9 cellular contexts compared by ENCODE assay signal in the genomic region with DNA sequence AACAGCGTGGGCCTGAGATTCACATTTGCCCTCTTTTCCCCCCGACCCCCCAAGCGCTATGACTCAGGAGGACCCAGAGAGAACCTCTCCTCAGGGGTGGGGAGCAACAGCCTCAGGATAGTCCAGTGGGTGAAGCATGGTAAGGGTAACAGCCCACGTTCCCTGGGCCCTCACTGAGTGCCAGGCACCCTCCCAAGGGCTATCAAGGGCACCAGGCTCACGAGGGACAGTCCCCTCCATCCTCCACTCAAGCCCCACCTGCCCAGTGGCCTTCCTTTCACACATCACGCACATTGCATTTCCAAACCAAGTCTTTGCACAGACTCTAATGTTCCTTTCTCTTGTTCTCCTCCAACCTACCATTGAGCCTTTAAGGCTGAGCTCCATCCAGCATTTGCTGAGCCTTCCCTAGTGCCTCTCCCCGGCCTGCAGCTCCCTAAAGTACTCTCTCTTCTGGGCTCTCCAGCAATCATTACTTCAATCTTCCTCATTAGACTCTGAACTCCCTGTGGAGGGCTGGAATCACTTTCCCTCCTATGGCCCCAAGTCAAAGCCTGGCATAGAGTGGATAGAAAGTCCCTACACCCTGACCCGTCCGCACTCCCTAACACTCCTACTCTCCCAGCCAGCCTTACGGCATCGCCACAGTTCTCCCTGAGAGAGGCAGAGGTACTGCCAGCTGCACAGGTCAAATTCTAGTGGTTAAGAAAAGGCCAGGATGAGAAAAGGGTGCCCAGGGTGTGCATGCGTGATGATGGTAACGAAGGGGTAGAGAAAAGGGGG. TPM values are rescaled to one million over a fixed set of nuclear protein-coding genes. Genes with fewer than 3 reads are reported as not detected.
DNase-seq lines count a peak whose midpoint lies in the region; ATAC-seq, FAIRE-seq and TF ChIP-seq lines count a peak whose summit lies in the region.
"Had no signal": no experiment of that assay in that cellular context is flagged by ENCODE, and none has a peak within 500 bp of the region (broad histone marks: within the 10 kb centered on the region; RNA-seq: fewer than 3 reads in every experiment).

No MANE protein-coding gene starts in this region.

- H3K9ac ChIP-seq in endothelial cell of umbilical vein (replicated peaks; ENCODE audit: extremely low read depth, insufficient read depth, low read length): peak overlapping the region; percentile 71

- H2AFZ ChIP-seq in endothelial cell of umbilical vein (ENCODE audit: low read depth, low read length) (peak overlapping the region; percentile 73), neuron (ENCODE audit: low read depth, low read length) (no peak overlapping the region)

- H3K9me1 ChIP-seq in endothelial cell of umbilical vein (replicated peaks; ENCODE audit: control insufficient read depth, extremely low read depth, insufficient read depth, low read length): no peaks in the 10 kb centered on the region

- H3K4me3 Mint-ChIP-seq in activated CD4-positive, alpha-beta T cell treated with anti-CD3 and anti-CD28 coated beads for 36 hours: peak overlapping the region; percentile 78

- H3K4me2 ChIP-seq in endothelial cell of umbilical vein (ENCODE audit: insufficient read depth, low read length): peak overlapping the region; percentile 65

- POLR2A ChIA-PET in activated CD4-positive, alpha-beta T cell treated with anti-CD3 and anti-CD28 coated beads for 36 hours (lab: Charles Lee): interaction anchor here (0.6 kb wide), 1 partner anchor 173 kb away, joined by 3 read pairs; no protein-coding TSS in a partner anchor
- POLR2A ChIA-PET in endothelial cell of umbilical vein (lab: Charles Lee): no interaction called here

- no TSS peak for BruUV-seq in endothelial cell of umbilical vein (replicated peaks; lab: Mats Ljungman, UMichigan)

- FAIRE-seq in endothelial cell of umbilical vein (lab: Jason Lieb, UNC): peak; percentile 35
- FAIRE-seq in D721Med (lab: Jason Lieb, UNC): no peak
- FAIRE-seq: colon had no signal

- no peaks in the 10 kb centered on the region for H3K9me3 Mint-ChIP-seq in activated CD4-positive, alpha-beta T cell treated with anti-CD3 and anti-CD28 coated beads for 36 hours (ENCODE audit: low read depth)

- TF ChIP-seq POLR2A in Peyer's patch (IDR thresholded peaks at IDR 0.05): peak; percentile 41 to 73
- TF ChIP-seq POLR2A in endothelial cell of umbilical vein (IDR thresholded peaks at IDR 0.05; ENCODE audit: low read depth, low read length): no peak

- no peaks in the 10 kb centered on the region for H3K27me3 Mint-ChIP-seq in activated CD4-positive, alpha-beta T cell treated with anti-CD3 and anti-CD28 coated beads for 36 hours

- peaks cover 16% of the 10 kb centered on the region for H3K36me3 Mint-ChIP-seq in activated CD4-positive, alpha-beta T cell treated with anti-CD3 and anti-CD28 coated beads for 36 hours (ENCODE audit: low read depth)

- H3K27ac Mint-ChIP-seq in activated CD4-positive, alpha-beta T cell treated with anti-CD3 and anti-CD28 coated beads for 36 hours: peak overlapping the region; percentile 18

- H3K9me3 ChIP-seq in Peyer's patch: no peaks in the 10 kb centered on the region
- no peaks in the 10 kb centered on the region for H3K9me3 ChIP-seq in endothelial cell of umbilical vein (replicated peaks; ENCODE audit: control insufficient read depth, insufficient read depth, low read length)
- no peaks in the 10 kb centered on the region for H3K9me3 ChIP-seq in neuron (ENCODE audit: low read length)

- no peak for TF ChIP-seq CTCF in Peyer's patch (IDR thresholded peaks at IDR 0.05)
- TF ChIP-seq CTCF in endothelial cell of umbilical vein (IDR thresholded peaks at IDR 0.05; ENCODE audit: extremely low read depth in 1 of 2, insufficient read depth in 1 of 2, low read depth in 1 of 2, low read length in 2 of 2): no peak
- TF ChIP-seq CTCF in D721Med (IDR thresholded peaks at IDR 0.05; ENCODE audit: insufficient read depth, missing control alignments): no peak

- no peak for DNase-seq in activated CD4-positive, alpha-beta T cell treated with anti-CD3 and anti-CD28 coated beads for 36 hours
- no peak for DNase-seq in activated CD4-positive, alpha-beta T cell treated with anti-CD3 and anti-CD28 coated beads, Interleukin-2, amount 50 U/mL, for 48 hours
- DNase-seq in Peyer's patch (peak in 1 of 3 donors; percentile 56), endothelial cell of umbilical vein (ENCODE audit: low read depth, low spot score) (no peak), SKM-1 (lab: John Stamatoyannopoulos, UW; ENCODE audit: unreplicated experiment) (no peak), D721Med (ENCODE audit: insufficient read length, low spot score) (no peak), ureter (ENCODE audit: low spot score) (no peak)

- H3K36me3 ChIP-seq in Peyer's patch: peaks cover 0 to 23% (median 0%) of the 10 kb centered on the region in 3 donors
- H3K36me3 ChIP-seq in endothelial cell of umbilical vein (ENCODE audit: control insufficient read depth in 2 of 2, extremely low read depth in 1 of 2, insufficient read depth in 2 of 2, low read length in 2 of 2): peaks cover 2 to 8% of the 10 kb centered on the region in 2 experiments
- H3K36me3 ChIP-seq in neuron (ENCODE audit: insufficient read depth, low read length): peaks cover 29% of the 10 kb centered on the region

- H3K27me3 ChIP-seq in Peyer's patch (no peaks in the 10 kb centered on the region), endothelial cell of umbilical vein (ENCODE audit: control insufficient read depth in 2 of 2, insufficient read depth in 2 of 2, low read length in 2 of 2) (no peaks in the 10 kb centered on the region), neuron (ENCODE audit: insufficient read depth, low read length) (no peaks in the 10 kb centered on the region)

- peaks cover 12% of the 10 kb centered on the region for H3K79me2 ChIP-seq in endothelial cell of umbilical vein (ENCODE audit: control insufficient read depth, insufficient read depth, low read length)

- intact Hi-C loops in activated CD4-positive, alpha-beta T cell treated with anti-CD3 and anti-CD28 coated beads for 36 hours (cut with DNase I, micrococcal nuclease): loop anchor here (5.0 to 10.0 kb wide), 2 partner anchors 344 to 354 kb away; a partner anchor contains a TSS
- intact Hi-C loops in endothelial cell of umbilical vein (cut with micrococcal nuclease): loop anchor here (5.0 kb wide), 1 partner anchor 1176 kb away; a partner anchor contains a TSS

- peaks cover 20% of the 10 kb centered on the region for H3K4me1 Mint-ChIP-seq in activated CD4-positive, alpha-beta T cell treated with anti-CD3 and anti-CD28 coated beads for 36 hours

- no peak for ATAC-seq in activated CD4-positive, alpha-beta T cell treated with anti-CD3 and anti-CD28 coated beads for 36 hours

- H4K20me1 ChIP-seq in endothelial cell of umbilical vein (replicated peaks; ENCODE audit: control insufficient read depth, extremely low read depth, insufficient read depth, low read length): no peaks in the 10 kb centered on the region

- CTCF ChIA-PET in activated CD4-positive, alpha-beta T cell treated with anti-CD3 and anti-CD28 coated beads for 36 hours (lab: Charles Lee): interaction anchor here (0.6 kb wide), 1 partner anchor 342 kb away, joined by 3 read pairs; no protein-coding TSS in a partner anchor
- CTCF ChIA-PET in endothelial cell of umbilical vein (lab: Charles Lee): interaction anchor here (0.7 to 1.9 kb wide), 2 partner anchors 59 to 343 kb away, joined by 3 to 7 read pairs; a partner anchor contains a TSS

- dilution Hi-C loops in endothelial cell of umbilical vein (cut with MboI; ENCODE audit: extremely low pct_ligation_motif_present, low sequenced_read_pairs): no loop called here

- H3K4me3 ChIP-seq in Peyer's patch (peak overlapping the region; percentile 79 to 96 (median 88)), endothelial cell of umbilical vein (replicated peaks in 1 of 3; ENCODE audit: insufficient read depth in 1 of 3, low read depth in 1 of 3, low read length in 3 of 3) (peak overlapping the region; percentile 45 to 83 (median 69)), neuron (ENCODE audit: low read length) (peak overlapping the region; percentile 85)

- H3K27ac ChIP-seq in Peyer's patch (peak overlapping the region; percentile 84 to 92 (median 88)), endothelial cell of umbilical vein (ENCODE audit: insufficient read depth, low read depth, low read length) (no peak overlapping the region)

- H3K4me1 ChIP-seq in Peyer's patch: peaks cover 0 to 49% (median 17%) of the 10 kb centered on the region in 4 donors
- H3K4me1 ChIP-seq in endothelial cell of umbilical vein (ENCODE audit: control insufficient read depth, extremely low read depth, insufficient read depth, low read length): peaks cover 21% of the 10 kb centered on the region
- H3K4me1 ChIP-seq in neuron (ENCODE audit: insufficient read depth, low read length): peaks cover 23% of the 10 kb centered on the region

RNA-seq across cellular contexts. Expression of a gene that starts 1.0 kb away (rescaled TPM):
- 10 to 100 TPM; 41.3 to 43.0 TPM for total RNA-seq in activated CD4-positive, alpha-beta T cell treated with anti-CD3 and anti-CD28 coated beads for 36 hours
- total RNA-seq in Peyer's patch: 100 to 1,000 TPM in 3 of 4 donors, 10 to 100 TPM in 1; 56.1 to 168 (median 137) TPM
- total RNA-seq in endothelial cell of umbilical vein: 45.2 and 48.0 TPM in 2 replicates
- 69.9 and 70.7 TPM in 2 replicates for polyA plus RNA-seq in endothelial cell of umbilical vein
- polyA plus RNA-seq in endothelial cell of umbilical vein (2011; cell fraction: cytosol; rRNA removed): 41.8 and 47.3 TPM in 2 replicates
- polyA plus RNA-seq in endothelial cell of umbilical vein (2011; cell fraction: nucleus; rRNA removed): 17.2 and 23.4 TPM in 2 replicates
- polyA plus RNA-seq in endothelial cell of umbilical vein (2012): 39.8 and 41.1 TPM in 2 replicates
- 25.8 and 29.4 TPM in 2 replicates for polyA minus RNA-seq in endothelial cell of umbilical vein
- 40.7 TPM for polyA minus RNA-seq in endothelial cell of umbilical vein (2011; cell fraction: cytosol; rRNA and poly(A)+ RNA removed)
- polyA minus RNA-seq in endothelial cell of umbilical vein (2011; cell fraction: nucleus; rRNA and poly(A)+ RNA removed): 10.5 and 13.2 TPM in 2 replicates
- 40.8 TPM for total RNA-seq in ureter

RNA-seq across cellular contexts. Expression of a gene that starts 1.2 kb away (rescaled TPM):
- total RNA-seq in activated CD4-positive, alpha-beta T cell treated with anti-CD3 and anti-CD28 coated beads for 36 hours: 1 to 10 TPM; 5.9 to 6.5 TPM
- 10 to 100 TPM; 19.0 to 76.8 (median 45.0) TPM for total RNA-seq in Peyer's patch
- 15.3 and 17.6 TPM in 2 replicates for total RNA-seq in endothelial cell of umbilical vein
- 32.6 and 42.1 TPM in 2 replicates for polyA plus RNA-seq in endothelial cell of umbilical vein
- 16.2 and 21.9 TPM in 2 replicates for polyA plus RNA-seq in endothelial cell of umbilical vein (2011; cell fraction: cytosol; rRNA removed)
- 21.5 and 21.8 TPM in 2 replicates for polyA plus RNA-seq in endothelial cell of umbilical vein (2011; cell fraction: nucleus; rRNA removed)
- polyA plus RNA-seq in endothelial cell of umbilical vein (2012): 9.5 and 11.5 TPM in 2 replicates
- 16.0 and 24.0 TPM in 2 replicates for polyA minus RNA-seq in endothelial cell of umbilical vein
- 9.8 TPM for polyA minus RNA-seq in endothelial cell of umbilical vein (2011; cell fraction: cytosol; rRNA and poly(A)+ RNA removed)
- 9.7 and 11.7 TPM in 2 replicates for polyA minus RNA-seq in endothelial cell of umbilical vein (2011; cell fraction: nucleus; rRNA and poly(A)+ RNA removed)
- total RNA-seq in ureter: 11.3 TPM

RNA-seq across cellular contexts. Expression of a gene that starts 22.3 kb away (rescaled TPM):
- total RNA-seq in activated CD4-positive, alpha-beta T cell treated with anti-CD3 and anti-CD28 coated beads for 36 hours: under 1 TPM; 0.39 to 0.60 TPM
- total RNA-seq in Peyer's patch: 100 to 1,000 TPM in 3 of 4 donors, 10 to 100 TPM in 1; 60.2 to 574 (median 416) TPM
- total RNA-seq in endothelial cell of umbilical vein: 0.49 and 0.85 TPM in 2 replicates
- polyA plus RNA-seq in endothelial cell of umbilical vein: 0.50 and 0.51 TPM in 2 replicates
- polyA plus RNA-seq in endothelial cell of umbilical vein (2011; cell fraction: cytosol; rRNA removed): 0.17 TPM in 2 replicates
- polyA plus RNA-seq in endothelial cell of umbilical vein (2011; cell fraction: nucleus; rRNA removed): 1.6 and 2.2 TPM in 2 replicates
- 0.09 and 0.15 TPM in 2 replicates for polyA plus RNA-seq in endothelial cell of umbilical vein (2012)
- polyA minus RNA-seq in endothelial cell of umbilical vein: 0.38 and 0.56 TPM in 2 replicates
- polyA minus RNA-seq in endothelial cell of umbilical vein (2011; cell fraction: cytosol; rRNA and poly(A)+ RNA removed): not detected
- polyA minus RNA-seq in endothelial cell of umbilical vein (2011; cell fraction: nucleus; rRNA and poly(A)+ RNA removed): 1.0 and 1.2 TPM in 2 replicates
- 1.8 TPM for total RNA-seq in ureter

RNA-seq across cellular contexts. Expression of a gene that starts 59.3 kb away (rescaled TPM):
- total RNA-seq in activated CD4-positive, alpha-beta T cell treated with anti-CD3 and anti-CD28 coated beads for 36 hours: 10 to 100 TPM; 82.6 to 95.0 TPM
- total RNA-seq in Peyer's patch (10 to 100 TPM in 3 of 4 donors, 1 to 10 TPM in 1; 9.8 to 26.4 (median 12.1) TPM), endothelial cell of umbilical vein (47.7 and 49.4 TPM in 2 replicates), ureter (43.0 TPM)
- 27.2 and 33.6 TPM in 2 replicates for polyA plus RNA-seq in endothelial cell of umbilical vein
- polyA plus RNA-seq in endothelial cell of umbilical vein (2011; cell fraction: cytosol; rRNA removed): 48.3 and 59.0 TPM in 2 replicates
- polyA plus RNA-seq in endothelial cell of umbilical vein (2011; cell fraction: nucleus; rRNA removed): 28.7 and 32.2 TPM in 2 replicates
- 29.9 and 42.7 TPM in 2 replicates for polyA plus RNA-seq in endothelial cell of umbilical vein (2012)
- 19.2 and 19.9 TPM in 2 replicates for polyA minus RNA-seq in endothelial cell of umbilical vein
- polyA minus RNA-seq in endothelial cell of umbilical vein (2011; cell fraction: cytosol; rRNA and poly(A)+ RNA removed): 25.6 TPM
- 7.3 and 11.7 TPM in 2 replicates for polyA minus RNA-seq in endothelial cell of umbilical vein (2011; cell fraction: nucleus; rRNA and poly(A)+ RNA removed)

RNA-seq across cellular contexts. Expression of a gene that starts 59.6 kb away (rescaled TPM):
- total RNA-seq in activated CD4-positive, alpha-beta T cell treated with anti-CD3 and anti-CD28 coated beads for 36 hours: 10 to 100 TPM; 45.0 to 59.0 TPM
- total RNA-seq in Peyer's patch (10 to 100 TPM; 28.0 to 71.0 (median 37.0) TPM), endothelial cell of umbilical vein (77.5 and 84.8 TPM in 2 replicates), ureter (54.6 TPM)
- 164 and 169 TPM in 2 replicates for polyA plus RNA-seq in endothelial cell of umbilical vein
- 62.7 and 68.8 TPM in 2 replicates for polyA plus RNA-seq in endothelial cell of umbilical vein (2011; cell fraction: cytosol; rRNA removed)
- polyA plus RNA-seq in endothelial cell of umbilical vein (2011; cell fraction: nucleus; rRNA removed): 113 and 123 TPM in 2 replicates
- polyA plus RNA-seq in endothelial cell of umbilical vein (2012): 70.3 and 74.8 TPM in 2 replicates
- polyA minus RNA-seq in endothelial cell of umbilical vein: 76.4 and 90.0 TPM in 2 replicates
- polyA minus RNA-seq in endothelial cell of umbilical vein (2011; cell fraction: cytosol; rRNA and poly(A)+ RNA removed): 20.9 TPM
- polyA minus RNA-seq in endothelial cell of umbilical vein (2011; cell fraction: nucleus; rRNA and poly(A)+ RNA removed): 38.8 and 47.7 TPM in 2 replicates

Comparison
In these comparisons a context has a peak if more than half of its experiments do, and no peak if none do; other contexts are left out.
1. RNA of a gene that starts 22.3 kb away (total RNA-seq): 60.2 to 574 TPM in Peyer's patch; 1.8 TPM in ureter (single experiment), 0.39 to 0.60 TPM in activated CD4-positive, alpha-beta T cell treated with anti-CD3 and anti-CD28 coated beads for 36 hours and 0.49 to 0.85 TPM in endothelial cell of umbilical vein; every median in the first group is over 10 times any median in the second.
2. Peak in every context shown above with its lines, with median percentiles within 50 percentile points of each other: H3K4me3 ChIP-seq.